26 cellular contexts compared by ENCODE assay signal in genomic region chr6:27755768-27756167, GRCh38.
DNase-seq lines count a peak whose midpoint lies in the region; FAIRE-seq and TF ChIP-seq lines count a peak whose summit lies in the region.
"Had no signal": no experiment of that assay in that cellular context is flagged by ENCODE, and none has a peak within 500 bp of the region (broad histone marks: within the 10 kb centered on the region; RNA-seq: fewer than 3 reads in every experiment).

No MANE protein-coding gene starts in this region.

- H3K27me3 ChIP-seq in Loucy (ENCODE audit: insufficient read depth, low read length, poor library complexity, severe bottlenecking) (no peaks in the 10 kb centered on the region), prostate gland (replicated peaks; ENCODE audit: insufficient read depth) (no peaks in the 10 kb centered on the region)

- TF ChIP-seq POLR2A in prostate gland (IDR thresholded peaks at IDR 0.05) = no peak

- H3K9ac ChIP-seq in Loucy (ENCODE audit: low read depth, low read length, poor library complexity, severe bottlenecking) (peak overlapping the region; percentile 94), kidney (ENCODE audit: low read length in 2 of 2) (no peak overlapping the region)

- H3K4me3 Mint-ChIP-seq in CD14-positive monocyte (no peak overlapping the region), endothelial cell (ENCODE audit: unreplicated experiment) (no peak overlapping the region)
- H3K4me3 Mint-ChIP-seq: activated T-helper 1 cell treated with anti-CD3 and anti-CD28 coated beads, Interleukin-12 subunit alpha, Interleukin-12 subunit beta, Interleukin-2, Interleukin-4 antibody, amounts not matched to agents 30 ng/mL and 10 ng/mL and 1 ng/mL, durations not matched to agents 14 hours and 24 hours and 36 hours; mesothelial cell of epicardium; stimulated activated memory B cell treated with anti-CD40 and anti-IgM and Interleukin-4, amounts not matched to agents 10 μg/mL and 1 μg/mL and 100 μg/mL, for 72 hours had no signal

- H3F3A ChIP-seq in Loucy (ENCODE audit: low read depth) = peaks cover 6% of the 10 kb centered on the region

- intact Hi-C loops in CD14-positive monocyte (cut with micrococcal nuclease) = loop anchor here in 1 of 2 donors (5.0 to 10.0 kb wide), 4 partner anchors 52 to 1201 kb away; a partner anchor contains a TSS
- intact Hi-C loops in kidney (cut with DNase I) = no loop called here
- intact Hi-C loops in prostate gland (cut with DNase I) = no loop called here

- H3K27me3 Mint-ChIP-seq in CD14-positive monocyte (ENCODE audit: low read depth in 3 of 3) (no peaks in the 10 kb centered on the region), endothelial cell (ENCODE audit: unreplicated experiment) (peaks cover 9% of the 10 kb centered on the region)
- H3K27me3 Mint-ChIP-seq: activated CD4-positive, alpha-beta T cell treated with anti-CD3 and anti-CD28 coated beads for 36 hours had no signal

- 89% methylated on average over 4 of the region's 4 CpGs for WGBS in prostate gland

- peaks cover 48% of the 10 kb centered on the region for H3K4me1 ChIP-seq in Loucy (ENCODE audit: insufficient read depth, low read length, poor library complexity, severe bottlenecking)
- no peaks in the 10 kb centered on the region for H3K4me1 ChIP-seq in kidney (ENCODE audit: control insufficient read depth in 1 of 2, insufficient read depth in 1 of 2, low read depth in 1 of 2, low read length in 2 of 2)
- H3K4me1 ChIP-seq in prostate gland (replicated peaks) = no peaks in the 10 kb centered on the region

- H3K4me3 ChIP-seq in Loucy (ENCODE audit: low read length, poor library complexity, severe bottlenecking) (no peak overlapping the region), kidney (ENCODE audit: low read length in 2 of 2) (no peak overlapping the region), prostate gland (no peak overlapping the region)
- H3K4me3 ChIP-seq: suprapubic skin had no signal

- peaks cover 43% of the 10 kb centered on the region for H3K4me1 Mint-ChIP-seq in CD14-positive monocyte
- peaks cover 35% of the 10 kb centered on the region for H3K4me1 Mint-ChIP-seq in endothelial cell (ENCODE audit: unreplicated experiment)

- no peaks in the 10 kb centered on the region for H3K9me3 Mint-ChIP-seq in CD14-positive monocyte
- H3K9me3 Mint-ChIP-seq in endothelial cell (ENCODE audit: unreplicated experiment) = no peaks in the 10 kb centered on the region
- H3K9me3 Mint-ChIP-seq: activated naive CD4-positive, alpha-beta T cell treated with anti-CD3 and anti-CD28 coated beads, Interleukin-2, amount 50 U/mL, for 72 hours; activated T-helper 1 cell treated with anti-CD3 and anti-CD28 coated beads, Interleukin-12 subunit alpha, Interleukin-12 subunit beta, Interleukin-2, Interleukin-4 antibody, amounts not matched to agents 30 ng/mL and 10 ng/mL and 1 ng/mL, durations not matched to agents 14 hours and 24 hours and 36 hours; mesothelial cell of epicardium; nephron; stimulated activated memory B cell treated with anti-CD40 and anti-IgM and Interleukin-4, amounts not matched to agents 10 μg/mL and 1 μg/mL and 100 μg/mL, for 72 hours had no signal

- H3K27ac Mint-ChIP-seq in CD14-positive monocyte (peak overlapping the region in 5 of 7 donors; percentile 19 to 84 (median 53)), endothelial cell (ENCODE audit: unreplicated experiment) (no peak overlapping the region)
- H3K27ac Mint-ChIP-seq: activated T-helper 1 cell treated with anti-CD3 and anti-CD28 coated beads, Interleukin-12 subunit alpha, Interleukin-12 subunit beta, Interleukin-2, Interleukin-4 antibody, amounts not matched to agents 30 ng/mL and 10 ng/mL and 1 ng/mL, durations not matched to agents 14 hours and 24 hours and 36 hours had no signal

- no peaks in the 10 kb centered on the region for H3K36me3 Mint-ChIP-seq in CD14-positive monocyte
- H3K36me3 Mint-ChIP-seq in endothelial cell (ENCODE audit: low read depth, unreplicated experiment) = no peaks in the 10 kb centered on the region
- H3K36me3 Mint-ChIP-seq: mesothelial cell of epicardium; stimulated activated memory B cell treated with anti-CD40 and anti-IgM and Interleukin-4, amounts not matched to agents 10 μg/mL and 1 μg/mL and 100 μg/mL, for 72 hours had no signal

- H3K27ac ChIP-seq in kidney (ENCODE audit: low read depth in 2 of 2, low read length in 2 of 2) (no peak overlapping the region), prostate gland (no peak overlapping the region)
- H3K27ac ChIP-seq: epithelial cell of prostate, RWPE1, suprapubic skin had no signal

- H3K79me2 ChIP-seq in Loucy (ENCODE audit: insufficient read depth, low read length) = peaks cover 16% of the 10 kb centered on the region; the same call in 1 of the 2 replicates

- no peak for FAIRE-seq in kidney (lab: Jason Lieb, UNC)
- FAIRE-seq: G401.6, TTC549, urothelium cell line had no signal

- no peaks in the 10 kb centered on the region for H3K9me2 ChIP-seq in Loucy (replicated peaks; ENCODE audit: low read depth, low read length)

- DNase-seq in CD14-positive monocyte (ENCODE audit: low spot score) (peak; percentile 60), SIG-M5 treated with dmso at 0.1 percent for 504 hours (lab: John Stamatoyannopoulos, UW; ENCODE audit: unreplicated experiment) (peak; percentile 98), islet precursor cell (peak; percentile 11), endothelial cell (ENCODE audit: low spot score) (no peak), DMS 273 (lab: John Stamatoyannopoulos, UW; ENCODE audit: unreplicated experiment) (no peak), kidney (no peak), prostate gland (ENCODE audit: low spot score) (no peak)
- DNase-seq: activated CD4-positive, alpha-beta T cell treated with anti-CD3 and anti-CD28 coated beads for 36 hours; CD4-positive, alpha-beta memory T cell; DMS153; head of caudate nucleus; NCI-H1436; NCI-H524; SW 1271 had no signal

- H3K36me3 ChIP-seq in Loucy (ENCODE audit: insufficient read depth, low read length) (no peaks in the 10 kb centered on the region), kidney (ENCODE audit: control insufficient read depth in 1 of 2, insufficient read depth in 2 of 2, low read length in 2 of 2) (no peaks in the 10 kb centered on the region), prostate gland (no peaks in the 10 kb centered on the region)
- H3K36me3 ChIP-seq: suprapubic skin had no signal

- TF ChIP-seq CTCF in CD14-positive monocyte (IDR thresholded peaks at IDR 0.05) = no peak
- no peak for TF ChIP-seq CTCF in Loucy (conservative IDR thresholded peaks at IDR 0.05; ENCODE audit: low read length)
- TF ChIP-seq CTCF in endothelial cell (IDR thresholded peaks at IDR 0.05; ENCODE audit: unreplicated experiment) = no peak
- no peak for TF ChIP-seq CTCF in kidney (IDR thresholded peaks at IDR 0.05; ENCODE audit: borderline replicate concordance, extremely low read depth, insufficient read depth)
- TF ChIP-seq CTCF in prostate gland (IDR thresholded peaks at IDR 0.05) = no peak

- H3K9me3 ChIP-seq in Loucy (ENCODE audit: insufficient read depth, low read depth, low read length) (no peaks in the 10 kb centered on the region), kidney (ENCODE audit: control insufficient read depth in 1 of 2, low read length in 2 of 2) (no peaks in the 10 kb centered on the region), prostate gland (no peaks in the 10 kb centered on the region)
- H3K9me3 ChIP-seq: suprapubic skin had no signal

- H3K4me2 ChIP-seq in Loucy (ENCODE audit: low read depth, low read length, poor library complexity, severe bottlenecking) = no peak overlapping the region

- H4K20me1 ChIP-seq in Loucy (ENCODE audit: insufficient read depth, low read length, poor library complexity, severe bottlenecking) = no peaks in the 10 kb centered on the region

- H2AFZ ChIP-seq in Loucy (ENCODE audit: low read length) = no peak overlapping the region

Comparison
In these comparisons a context has a peak if more than half of its experiments do, and no peak if none do; other contexts are left out.
1. DNase-seq: peak in CD14-positive monocyte (single experiment), SIG-M5 treated with dmso at 0.1 percent for 504 hours (single experiment) and islet precursor cell (single experiment); none in endothelial cell (single experiment), DMS 273 (single experiment), kidney (single experiment) and prostate gland (single experiment).